Comparison of ENCODE assay signal across 8 cellular contexts in genomic region chr6:130625825-130626500, GRCh38.
A peak's percentile ranks its signal among the peaks of the same experiment; 100 is the strongest.
DNase-seq lines count a peak whose midpoint lies in the region; ATAC-seq, FAIRE-seq and TF ChIP-seq lines count a peak whose summit lies in the region.

No MANE protein-coding gene starts in this region.

- no peak for DNase-seq in natural killer cell treated with Interleukin-12 subunit alpha and Interleukin-12 subunit beta and Interleukin-15 and Interleukin-18, amount 100 ng/mL, for 72 hours (ENCODE audit: low spot score)
- no peak for DNase-seq in natural killer cell
- DNase-seq in activated T-helper 2 cell treated with anti-CD3 and anti-CD28 coated beads, Interferon-gamma antibody, Interleukin-2, Interleukin-4, amounts not matched to agents 10 μg/mL and 5 μg/mL and 100 μg/mL, durations not matched to agents 14 hours and 24 hours and 36 hours (ENCODE audit: low spot score): no peak
- DNase-seq in urothelium cell line (ENCODE audit: low spot score): peak; percentile 48
- no peak for DNase-seq in SK-N-DZ (ENCODE audit: low spot score)
- no peak for DNase-seq in NCI-H2227 treated with DMSO at 0.1 percent for 48 hours (lab: John Stamatoyannopoulos, UW)
- DNase-seq in NCI-H128 (lab: John Stamatoyannopoulos, UW; ENCODE audit: unreplicated experiment): no peak

- FAIRE-seq in urothelium cell line (lab: Jason Lieb, UNC): no peak

- H3K9me3 Mint-ChIP-seq in natural killer cell treated with Interleukin-12 subunit alpha and Interleukin-12 subunit beta and Interleukin-15 and Interleukin-18, amount 100 ng/mL, for 72 hours: no peaks in the 10 kb centered on the region
- no peaks in the 10 kb centered on the region for H3K9me3 Mint-ChIP-seq in natural killer cell
- H3K9me3 Mint-ChIP-seq in activated T-helper 2 cell treated with anti-CD3 and anti-CD28 coated beads, Interferon-gamma antibody, Interleukin-2, Interleukin-4, amounts not matched to agents 10 μg/mL and 5 μg/mL and 100 μg/mL, durations not matched to agents 14 hours and 24 hours and 36 hours: peaks cover 13% of the 10 kb centered on the region

- no peaks in the 10 kb centered on the region for H3K27me3 Mint-ChIP-seq in natural killer cell treated with Interleukin-12 subunit alpha and Interleukin-12 subunit beta and Interleukin-15 and Interleukin-18, amount 100 ng/mL, for 72 hours
- H3K27me3 Mint-ChIP-seq in natural killer cell (ENCODE audit: low read depth in 2 of 2): no peaks in the 10 kb centered on the region
- H3K27me3 Mint-ChIP-seq in activated T-helper 2 cell treated with anti-CD3 and anti-CD28 coated beads, Interferon-gamma antibody, Interleukin-2, Interleukin-4, amounts not matched to agents 10 μg/mL and 5 μg/mL and 100 μg/mL, durations not matched to agents 14 hours and 24 hours and 36 hours (ENCODE audit: low read depth): no peaks in the 10 kb centered on the region

- peak overlapping the region; percentile 56 to 84 for H3K27ac Mint-ChIP-seq in natural killer cell treated with Interleukin-12 subunit alpha and Interleukin-12 subunit beta and Interleukin-15 and Interleukin-18, amount 100 ng/mL, for 72 hours
- H3K27ac Mint-ChIP-seq in natural killer cell: no peak overlapping the region
- H3K27ac Mint-ChIP-seq in activated T-helper 2 cell treated with anti-CD3 and anti-CD28 coated beads, Interferon-gamma antibody, Interleukin-2, Interleukin-4, amounts not matched to agents 10 μg/mL and 5 μg/mL and 100 μg/mL, durations not matched to agents 14 hours and 24 hours and 36 hours: peak overlapping the region; percentile 90

- H3K4me1 Mint-ChIP-seq in natural killer cell treated with Interleukin-12 subunit alpha and Interleukin-12 subunit beta and Interleukin-15 and Interleukin-18, amount 100 ng/mL, for 72 hours (ENCODE audit: low read depth in 2 of 2): peaks cover 0 to 28% of the 10 kb centered on the region in 2 donors
- no peaks in the 10 kb centered on the region for H3K4me1 Mint-ChIP-seq in natural killer cell
- H3K4me1 Mint-ChIP-seq in activated T-helper 2 cell treated with anti-CD3 and anti-CD28 coated beads, Interferon-gamma antibody, Interleukin-2, Interleukin-4, amounts not matched to agents 10 μg/mL and 5 μg/mL and 100 μg/mL, durations not matched to agents 14 hours and 24 hours and 36 hours (ENCODE audit: low read depth): peaks cover 61% of the 10 kb centered on the region

- ATAC-seq in natural killer cell treated with Interleukin-12 subunit alpha and Interleukin-12 subunit beta and Interleukin-15 and Interleukin-18, amount 100 ng/mL, for 72 hours: peak; percentile 85 to 90
- ATAC-seq in natural killer cell (no peak), HG03095 (IDR thresholded peaks at IDR 0.05; ENCODE audit: unreplicated experiment) (peak; percentile 77)

- H3K4me3 Mint-ChIP-seq in natural killer cell treated with Interleukin-12 subunit alpha and Interleukin-12 subunit beta and Interleukin-15 and Interleukin-18, amount 100 ng/mL, for 72 hours: peak overlapping the region; percentile 66
- H3K4me3 Mint-ChIP-seq in natural killer cell: no peak overlapping the region
- peak overlapping the region; percentile 30 for H3K4me3 Mint-ChIP-seq in activated T-helper 2 cell treated with anti-CD3 and anti-CD28 coated beads, Interferon-gamma antibody, Interleukin-2, Interleukin-4, amounts not matched to agents 10 μg/mL and 5 μg/mL and 100 μg/mL, durations not matched to agents 14 hours and 24 hours and 36 hours (ENCODE audit: low read depth)

- H3K36me3 Mint-ChIP-seq in natural killer cell treated with Interleukin-12 subunit alpha and Interleukin-12 subunit beta and Interleukin-15 and Interleukin-18, amount 100 ng/mL, for 72 hours: peaks cover 10% of the 10 kb centered on the region
- no peaks in the 10 kb centered on the region for H3K36me3 Mint-ChIP-seq in natural killer cell
- H3K36me3 Mint-ChIP-seq in activated T-helper 2 cell treated with anti-CD3 and anti-CD28 coated beads, Interferon-gamma antibody, Interleukin-2, Interleukin-4, amounts not matched to agents 10 μg/mL and 5 μg/mL and 100 μg/mL, durations not matched to agents 14 hours and 24 hours and 36 hours (ENCODE audit: low read depth): peaks cover 19% of the 10 kb centered on the region

- TF ChIP-seq CTCF in natural killer cell (IDR thresholded peaks at IDR 0.05): no peak

- intact Hi-C loops in natural killer cell (cut with micrococcal nuclease): no loop called here
- intact Hi-C loops in activated T-helper 2 cell treated with anti-CD3 and anti-CD28 coated beads, Interferon-gamma antibody, Interleukin-2, Interleukin-4, amounts not matched to agents 10 μg/mL and 5 μg/mL and 100 μg/mL, durations not matched to agents 14 hours and 24 hours and 36 hours (cut with micrococcal nuclease): loop anchor here (1.0 to 5.0 kb wide), 4 partner anchors 24 to 494 kb away; partner anchors contain the start of gene TMEM200A

Comparison
In these comparisons a context has a peak if more than half of its experiments do, and no peak if none do; other contexts are left out.
1. ATAC-seq: peak in natural killer cell treated with Interleukin-12 subunit alpha and Interleukin-12 subunit beta and Interleukin-15 and Interleukin-18, amount 100 ng/mL, for 72 hours (2 of 2) and HG03095 (single experiment); none in natural killer cell (0 of 3).
2. H3K27ac Mint-ChIP-seq: peak in natural killer cell treated with Interleukin-12 subunit alpha and Interleukin-12 subunit beta and Interleukin-15 and Interleukin-18, amount 100 ng/mL, for 72 hours (2 of 2) and activated T-helper 2 cell treated with anti-CD3 and anti-CD28 coated beads, Interferon-gamma antibody, Interleukin-2, Interleukin-4, amounts not matched to agents 10 μg/mL and 5 μg/mL and 100 μg/mL, durations not matched to agents 14 hours and 24 hours and 36 hours (single experiment); none in natural killer cell (0 of 2).